Comparison of ENCODE assay signal across 8 cellular contexts in the genomic region with DNA sequence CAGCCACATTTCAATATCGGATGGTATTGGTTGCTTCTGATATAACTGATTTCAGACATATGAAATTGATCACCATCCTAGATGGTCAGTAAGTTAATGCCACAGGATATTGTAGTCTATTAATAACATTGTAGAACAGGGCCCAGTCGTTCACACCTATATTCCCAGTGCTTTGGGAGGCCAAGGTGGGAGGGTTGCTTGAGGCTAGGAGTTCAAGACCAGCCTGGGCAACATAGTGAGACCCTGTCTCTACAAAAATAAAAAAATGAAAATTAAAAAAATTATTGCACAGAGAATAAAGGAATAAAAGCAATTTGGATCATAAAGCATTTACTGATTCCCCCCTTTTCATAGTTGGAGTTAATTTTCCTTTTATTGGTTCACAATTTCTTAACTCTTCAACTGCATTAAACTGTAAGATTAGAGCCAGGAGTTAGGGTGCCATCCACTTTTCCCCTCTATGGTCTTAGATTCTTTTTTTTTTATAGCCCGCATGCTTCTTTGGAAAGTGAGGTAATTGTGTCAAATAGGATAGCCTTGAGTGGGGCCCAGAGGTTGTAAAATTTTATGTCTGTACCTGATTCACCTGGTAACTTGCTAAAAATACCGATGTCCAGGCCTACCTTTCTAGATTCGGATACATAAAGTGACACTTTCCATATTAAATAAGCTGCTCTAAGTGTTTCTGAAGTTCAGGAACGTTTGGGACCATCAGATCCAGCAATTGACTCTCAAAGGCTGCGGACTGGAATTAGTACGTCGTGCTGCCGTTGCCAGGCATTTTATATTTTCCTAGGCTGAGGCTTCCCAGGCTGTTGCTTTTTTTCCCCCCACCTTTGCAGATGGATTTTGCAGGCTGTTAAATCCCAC. TPM values are rescaled to one million over a fixed set of nuclear protein-coding genes. Genes with fewer than 3 reads are reported as not detected.
DNase-seq lines count a peak whose midpoint lies in the region; ATAC-seq lines count a peak whose summit lies in the region.

No MANE protein-coding gene starts in this region.

- DNase-seq in T-helper 1 cell (no peak), kidney glomerular epithelial cell (lab: John Stamatoyannopoulos, UW) (no peak), HuH-7.5 (ENCODE audit: low spot score) (no peak), AG08396 (ENCODE audit: low spot score) (no peak)

- H3K4me1 Mint-ChIP-seq in T-helper 1 cell treated with Interleukin-12 subunit alpha and Interleukin-12 subunit beta and Interleukin-4 antibody, amounts not matched to agents 30 μg/mL and 1 μg/mL, for 36 hours (ENCODE audit: low read depth), result peaks cover 29% of the 10 kb centered on the region
- peaks cover 11% of the 10 kb centered on the region for H3K4me1 Mint-ChIP-seq in activated T-helper 17 cell treated with anti-CD3 and anti-CD28 coated beads, Interleukin-2, amount 50 U/mL, for 72 hours

- H3K36me3 Mint-ChIP-seq in T-helper 1 cell treated with Interleukin-12 subunit alpha and Interleukin-12 subunit beta and Interleukin-4 antibody, amounts not matched to agents 30 μg/mL and 1 μg/mL, for 36 hours (ENCODE audit: low read depth), result no peaks in the 10 kb centered on the region
- no peaks in the 10 kb centered on the region for H3K36me3 Mint-ChIP-seq in activated T-helper 17 cell treated with anti-CD3 and anti-CD28 coated beads, Interleukin-2, amount 50 U/mL, for 72 hours (ENCODE audit: low read depth)

- no peaks in the 10 kb centered on the region for H3K9me3 Mint-ChIP-seq in T-helper 1 cell treated with Interleukin-12 subunit alpha and Interleukin-12 subunit beta and Interleukin-4 antibody, amounts not matched to agents 30 μg/mL and 1 μg/mL, for 36 hours
- no peaks in the 10 kb centered on the region for H3K9me3 Mint-ChIP-seq in activated T-helper 17 cell treated with anti-CD3 and anti-CD28 coated beads, Interleukin-2, amount 50 U/mL, for 72 hours

- H3K4me3 ChIP-seq in iPS-20b (ENCODE audit: low read length), result peak overlapping the region; percentile 82
- H3K4me3 ChIP-seq in subcutaneous abdominal adipose tissue (ENCODE audit: low read depth in 1 of 5, low read length in 5 of 5), result peak overlapping the region; percentile 82 to 100 (median 97)

- peak overlapping the region; percentile 90 for H3K4me3 Mint-ChIP-seq in T-helper 1 cell treated with Interleukin-12 subunit alpha and Interleukin-12 subunit beta and Interleukin-4 antibody, amounts not matched to agents 30 μg/mL and 1 μg/mL, for 36 hours
- peak overlapping the region; percentile 95 for H3K4me3 Mint-ChIP-seq in activated T-helper 17 cell treated with anti-CD3 and anti-CD28 coated beads, Interleukin-2, amount 50 U/mL, for 72 hours

- peaks cover 15% of the 10 kb centered on the region for H3K4me1 ChIP-seq in iPS-20b (ENCODE audit: insufficient read depth, low read length)
- peaks cover 0 to 25% (median 15%) of the 10 kb centered on the region in 5 donors for H3K4me1 ChIP-seq in subcutaneous abdominal adipose tissue (ENCODE audit: control insufficient read depth in 5 of 5, insufficient read depth in 5 of 5, low read length in 5 of 5)

- peak overlapping the region; percentile 82 for H3K27ac ChIP-seq in iPS-20b (ENCODE audit: low read length)
- peak overlapping the region; percentile 94 for H3K27ac ChIP-seq in subcutaneous abdominal adipose tissue (ENCODE audit: low read depth, low read length)

- H3K27me3 ChIP-seq in iPS-20b (ENCODE audit: insufficient read depth, low read length) (no peaks in the 10 kb centered on the region), subcutaneous abdominal adipose tissue (ENCODE audit: control insufficient read depth in 5 of 5, insufficient read depth in 4 of 5, low read length in 5 of 5) (no peaks in the 10 kb centered on the region)

- H3K9ac ChIP-seq in iPS-20b (ENCODE audit: low read depth, low read length), result peak overlapping the region; percentile 86
- H3K9ac ChIP-seq in subcutaneous abdominal adipose tissue (ENCODE audit: low read length in 5 of 5), result peak overlapping the region; percentile 76 to 96 (median 89)

- no peak for ATAC-seq in activated T-helper 17 cell treated with anti-CD3 and anti-CD28 coated beads, Interleukin-2, amount 50 U/mL, for 72 hours (replicated peaks)

- H3K36me3 ChIP-seq in iPS-20b (ENCODE audit: insufficient read depth, low read depth, low read length) (no peaks in the 10 kb centered on the region), subcutaneous abdominal adipose tissue (ENCODE audit: control insufficient read depth in 5 of 5, insufficient read depth in 5 of 5, low read length in 5 of 5) (no peaks in the 10 kb centered on the region)

- peak overlapping the region; percentile 93 for H3K27ac Mint-ChIP-seq in T-helper 1 cell treated with Interleukin-12 subunit alpha and Interleukin-12 subunit beta and Interleukin-4 antibody, amounts not matched to agents 30 μg/mL and 1 μg/mL, for 36 hours
- H3K27ac Mint-ChIP-seq in activated T-helper 17 cell treated with anti-CD3 and anti-CD28 coated beads, Interleukin-2, amount 50 U/mL, for 72 hours, result peak overlapping the region; percentile 95

- H3K9me3 ChIP-seq in iPS-20b (ENCODE audit: insufficient read depth, low read depth, low read length) (no peaks in the 10 kb centered on the region), subcutaneous abdominal adipose tissue (ENCODE audit: control insufficient read depth in 5 of 5, low read length in 5 of 5) (no peaks in the 10 kb centered on the region)

- no peaks in the 10 kb centered on the region for H3K27me3 Mint-ChIP-seq in T-helper 1 cell treated with Interleukin-12 subunit alpha and Interleukin-12 subunit beta and Interleukin-4 antibody, amounts not matched to agents 30 μg/mL and 1 μg/mL, for 36 hours (ENCODE audit: low read depth)
- H3K27me3 Mint-ChIP-seq in activated T-helper 17 cell treated with anti-CD3 and anti-CD28 coated beads, Interleukin-2, amount 50 U/mL, for 72 hours, result no peaks in the 10 kb centered on the region

RNA-seq across cellular contexts. Expression of gene ADK, which starts 24.7 kb away (rescaled TPM):
- total RNA-seq in activated T-helper 17 cell treated with anti-CD3 and anti-CD28 coated beads, Interleukin-2, amount 50 U/mL, for 72 hours, result 10 to 100 TPM; 51.4 to 72.1 TPM

RNA-seq across cellular contexts. Expression of gene AP3M1, which starts 25.1 kb away (rescaled TPM):
- total RNA-seq in activated T-helper 17 cell treated with anti-CD3 and anti-CD28 coated beads, Interleukin-2, amount 50 U/mL, for 72 hours, result 10 to 100 TPM; 32.5 to 55.0 TPM
